ENCODE assay signal across 12 cellular contexts in the genomic region with DNA sequence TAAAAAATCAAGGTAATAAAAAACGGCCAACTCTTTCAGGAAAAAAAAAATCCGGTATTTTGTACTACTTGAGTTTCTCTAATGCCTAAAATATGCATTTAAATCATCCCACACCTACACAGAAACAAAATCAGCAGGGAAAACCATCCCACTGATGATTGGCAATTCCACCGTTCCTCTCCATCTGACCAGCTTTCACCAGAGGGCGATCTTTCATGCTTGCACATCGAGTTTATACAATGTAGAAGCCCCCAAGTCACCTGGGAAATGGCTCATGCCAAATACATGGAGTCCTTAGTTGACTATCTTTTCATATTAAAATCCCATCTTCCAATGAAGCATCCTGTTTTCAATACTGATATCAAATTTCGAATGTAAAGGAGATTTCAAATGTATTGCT.
A peak's percentile ranks its signal among the peaks of the same experiment; 100 is the strongest.
DNase-seq lines count a peak whose midpoint lies in the region; ATAC-seq and TF ChIP-seq lines count a peak whose summit lies in the region.
"Had no signal": no experiment of that assay in that cellular context is flagged by ENCODE, and none has a peak within 500 bp of the region (broad histone marks: within the 10 kb centered on the region; RNA-seq: fewer than 3 reads in every experiment).

No MANE protein-coding gene starts in this region.

- CTCF ChIA-PET in mammary epithelial cell (lab: Charles Lee; ENCODE audit: low non-redundant PET): no interaction called here

- no peak for TF ChIP-seq EP300 in Ishikawa (IDR thresholded peaks at IDR 0.05; ENCODE audit: borderline replicate concordance)

- BruUV-seq in mammary epithelial cell (replicated peaks; lab: Mats Ljungman, UMichigan): no TSS peak

- H3K4me1 ChIP-seq in mammary epithelial cell (ENCODE audit: insufficient read depth, low read length): no peaks in the 10 kb centered on the region
- H3K4me1 ChIP-seq in tibial artery: peaks cover 0 to 10% (median 3%) of the 10 kb centered on the region in 4 donors

- no peak overlapping the region for H2AFZ ChIP-seq in mammary epithelial cell (ENCODE audit: low read depth, low read length)

- peaks cover 5% of the 10 kb centered on the region for H3K27me3 ChIP-seq in mammary epithelial cell (ENCODE audit: insufficient read depth, low read length)
- H3K27me3 ChIP-seq in tibial artery: no peaks in the 10 kb centered on the region

- H3K4me1 Mint-ChIP-seq in nephron progenitor cell (peaks cover 15% of the 10 kb centered on the region), natural killer cell (no peaks in the 10 kb centered on the region)

- no peaks in the 10 kb centered on the region for H3K9me3 ChIP-seq in mammary epithelial cell (replicated peaks; ENCODE audit: insufficient read depth, low read length)
- H3K9me3 ChIP-seq in tibial artery: no peaks in the 10 kb centered on the region

- H3K79me2 ChIP-seq in mammary epithelial cell (ENCODE audit: insufficient read depth, low read length): no peaks in the 10 kb centered on the region

- TF ChIP-seq CTCF in mammary epithelial cell (conservative IDR thresholded peaks at IDR 0.05 in 1 of 2, IDR thresholded peaks at IDR 0.05 in 1 of 2; ENCODE audit: extremely low read depth in 1 of 2, insufficient read depth in 1 of 2, low read depth in 1 of 2, low read length in 2 of 2): peak; percentile 31 to 53
- TF ChIP-seq CTCF in nephron progenitor cell (IDR thresholded peaks at IDR 0.05): peak; percentile 17
- no peak for TF ChIP-seq CTCF in natural killer cell (IDR thresholded peaks at IDR 0.05)
- TF ChIP-seq CTCF in tibial artery (IDR thresholded peaks at IDR 0.05): peak in 1 of 2 experiments; percentile 14

- ATAC-seq in natural killer cell: no peak

- in situ Hi-C loops in mammary epithelial cell (cut with MboI; ENCODE audit: low sequenced_read_pairs in 2 of 2): no loop called here

- peak; percentile 48 for TF ChIP-seq RAD21 in Ishikawa (IDR thresholded peaks at IDR 0.05; ENCODE audit: low read depth)

- WGBS in mammary epithelial cell (ENCODE audit: low coverage, missing lambda C conversion rate): 15% methylated on average over 6 of the region's 6 CpGs

- H3K27ac Mint-ChIP-seq in nephron progenitor cell (no peak overlapping the region), natural killer cell (no peak overlapping the region)

- H4K20me1 ChIP-seq in mammary epithelial cell (ENCODE audit: insufficient read depth, low read length): no peaks in the 10 kb centered on the region

- H3K4me3 ChIP-seq in mammary epithelial cell (replicated peaks in 1 of 3; ENCODE audit: insufficient read depth in 1 of 3, low read depth in 2 of 3, low read length in 3 of 3): no peak overlapping the region
- H3K4me3 ChIP-seq in tibial artery: no peak overlapping the region

- H3K4me3 Mint-ChIP-seq in nephron progenitor cell (no peak overlapping the region), natural killer cell (no peak overlapping the region)

- peak; percentile 17 for DNase-seq in ELR (ENCODE audit: low read depth)
- DNase-seq in mammary epithelial cell: no peak
- no peak for DNase-seq in nephron progenitor cell
- no peak for DNase-seq in natural killer cell
- no peak for DNase-seq in T-helper 9 cell
- no peak for DNase-seq in tibial artery
- DNase-seq: DMS79 treated with DMSO at 0.1 percent for 48 hours, MV-4-11, OCI-M1, retina, substantia nigra had no signal

- H3K27me3 Mint-ChIP-seq in nephron progenitor cell (ENCODE audit: low read depth, poor library complexity) (peaks cover 2% of the 10 kb centered on the region), natural killer cell (ENCODE audit: low read depth in 2 of 2) (peaks cover 0 to 3% of the 10 kb centered on the region in 2 donors)

- H3K9ac ChIP-seq in mammary epithelial cell (ENCODE audit: insufficient read depth, low read length): no peak overlapping the region

- intact Hi-C loops in mammary epithelial cell (cut with micrococcal nuclease): loop anchor here (2.0 to 5.0 kb wide), 2 partner anchors 151 to 498 kb away; no protein-coding TSS in a partner anchor
- intact Hi-C loops in natural killer cell (cut with micrococcal nuclease): no loop called here
- intact Hi-C loops in tibial artery (cut with DNase I; ENCODE audit: low total_unique reads): no loop called here

- no peaks in the 10 kb centered on the region for H3K36me3 Mint-ChIP-seq in nephron progenitor cell (ENCODE audit: low read depth)
- no peaks in the 10 kb centered on the region for H3K36me3 Mint-ChIP-seq in natural killer cell

- H3K4me2 ChIP-seq in mammary epithelial cell (ENCODE audit: insufficient read depth, low read depth, low read length): no peak overlapping the region

- H3K36me3 ChIP-seq in mammary epithelial cell (ENCODE audit: insufficient read depth, low read length) (no peaks in the 10 kb centered on the region), tibial artery (no peaks in the 10 kb centered on the region)

- H3K27ac ChIP-seq in mammary epithelial cell (ENCODE audit: insufficient read depth, low read depth, low read length): no peak overlapping the region
- H3K27ac ChIP-seq in tibial artery: no peak overlapping the region

- H3K9me3 Mint-ChIP-seq in nephron progenitor cell: no peaks in the 10 kb centered on the region
- no peaks in the 10 kb centered on the region for H3K9me3 Mint-ChIP-seq in natural killer cell

- dilution Hi-C loops in mammary epithelial cell (cut with HindIII; ENCODE audit: low sequenced_read_pairs): no loop called here

TF ChIP-seq in Ishikawa, 13 proteins besides CTCF, POLR2A, EP300 and RAD21:
- TF ChIP-seq YY1 (IDR thresholded peaks at IDR 0.05; ENCODE audit: low read depth) (no peak), FOXM1 (IDR thresholded peaks at IDR 0.05; ENCODE audit: borderline replicate concordance, low read depth) (no peak), ZBTB7A (IDR thresholded peaks at IDR 0.05; ENCODE audit: low read depth) (no peak), CEBPB (IDR thresholded peaks at IDR 0.05) (no peak), TCF12 (IDR thresholded peaks at IDR 0.05; ENCODE audit: low read depth) (no peak), CREB1 (IDR thresholded peaks at IDR 0.05; ENCODE audit: low read depth) (no peak), NFIC (IDR thresholded peaks at IDR 0.05) (no peak)
- TF ChIP-seq, protein P1, sequence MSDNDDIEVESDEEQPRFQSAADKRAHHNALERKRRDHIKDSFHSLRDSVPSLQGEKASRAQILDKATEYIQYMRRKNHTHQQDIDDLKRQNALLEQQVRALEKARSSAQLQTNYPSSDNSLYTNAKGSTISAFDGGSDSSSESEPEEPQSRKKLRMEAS (IDR thresholded peaks at IDR 0.05): no peak
- TF ChIP-seq, protein P2, sequence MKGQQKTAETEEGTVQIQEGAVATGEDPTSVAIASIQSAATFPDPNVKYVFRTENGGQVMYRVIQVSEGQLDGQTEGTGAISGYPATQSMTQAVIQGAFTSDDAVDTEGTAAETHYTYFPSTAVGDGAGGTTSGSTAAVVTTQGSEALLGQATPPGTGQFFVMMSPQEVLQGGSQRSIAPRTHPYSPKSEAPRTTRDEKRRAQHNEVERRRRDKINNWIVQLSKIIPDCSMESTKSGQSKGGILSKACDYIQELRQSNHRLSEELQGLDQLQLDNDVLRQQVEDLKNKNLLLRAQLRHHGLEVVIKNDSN (IDR thresholded peaks at IDR 0.05): no peak
